ENCODE assay signal across 6 cellular contexts in genomic region chr4:683982-684571, GRCh38.
DNase-seq lines count a peak whose midpoint lies in the region; ATAC-seq lines count a peak whose summit lies in the region.

No MANE protein-coding gene starts in this region.

- ATAC-seq in GM21737 (IDR thresholded peaks at IDR 0.05; ENCODE audit: unreplicated experiment), result no peak

- H3K27ac Mint-ChIP-seq in activated T-cell treated with anti-CD3 and anti-CD28 coated beads, Interleukin-2, amount 50 U/mL, for 24 hours, result no peak overlapping the region

- peaks cover 10% of the 10 kb centered on the region for H3K4me1 Mint-ChIP-seq in activated T-cell treated with anti-CD3 and anti-CD28 coated beads, Interleukin-2, amount 50 U/mL, for 24 hours (ENCODE audit: low read depth)

- no peaks in the 10 kb centered on the region for H3K9me3 Mint-ChIP-seq in activated T-cell treated with anti-CD3 and anti-CD28 coated beads, Interleukin-2, amount 50 U/mL, for 24 hours

- peaks cover 15% of the 10 kb centered on the region for H3K27me3 Mint-ChIP-seq in activated T-cell treated with anti-CD3 and anti-CD28 coated beads, Interleukin-2, amount 50 U/mL, for 24 hours

- no peaks in the 10 kb centered on the region for H3K36me3 Mint-ChIP-seq in activated T-cell treated with anti-CD3 and anti-CD28 coated beads, Interleukin-2, amount 50 U/mL, for 24 hours (ENCODE audit: low read depth)

- intact Hi-C loops in head of caudate nucleus (cut with DNase I), result no loop called here

- DNase-seq in activated T-cell treated with anti-CD3 and anti-CD28 coated beads, Interleukin-2, amount 50 U/mL, for 24 hours, result peak; percentile 56
- no peak for DNase-seq in activated T-cell treated with anti-CD3 and anti-CD28 coated beads for 4 hours
- peak; percentile 39 for DNase-seq in SW480 (ENCODE audit: low spot score)
- DNase-seq in head of caudate nucleus, result peak; percentile 55 to 87 (median 75)
- peak in 41 of 49 donors; percentile 14 to 81 (median 62) for DNase-seq in substantia nigra (lab: John Stamatoyannopoulos, UW)

- no peak overlapping the region for H3K4me3 Mint-ChIP-seq in activated T-cell treated with anti-CD3 and anti-CD28 coated beads, Interleukin-2, amount 50 U/mL, for 24 hours

- no peak overlapping the region for H3K27ac ChIP-seq in substantia nigra (ENCODE audit: low read depth, low read length, poor library complexity, severe bottlenecking)
